Comparison of ENCODE assay signal across 23 cellular contexts in genomic region chr2:189599245-189599644, GRCh38. TPM values are rescaled to one million over a fixed set of nuclear protein-coding genes. Genes with fewer than 3 reads are reported as not detected.
"Had no signal": no experiment of that assay in that cellular context is flagged by ENCODE, and none has a peak within 500 bp of the region (broad histone marks: within the 10 kb centered on the region; RNA-seq: fewer than 3 reads in every experiment).

No MANE protein-coding gene starts in this region.

- H3K4me3 Mint-ChIP-seq: endodermal cell; naive thymus-derived CD8-positive, alpha-beta T cell; stimulated activated naive B cell treated with anti-CD40 and anti-IgM and Interleukin-4, amounts not matched to agents 10 μg/mL and 1 μg/mL and 100 μg/mL, for 72 hours had no signal

- H3K27ac ChIP-seq: cardiac muscle cell, epithelial cell of prostate, gastrocnemius medialis, left lung, ovary, sigmoid colon, thoracic aorta, WERI-Rb-1 had no signal

- H3K4me3 ChIP-seq: cardiac muscle cell, gastrocnemius medialis, left lung, mucosa of descending colon, ovary, sigmoid colon, thoracic aorta had no signal

- H3K9me3 Mint-ChIP-seq: naive thymus-derived CD8-positive, alpha-beta T cell; stimulated activated naive B cell treated with anti-CD40 and anti-IgM and Interleukin-4, amounts not matched to agents 10 μg/mL and 1 μg/mL and 100 μg/mL, for 72 hours had no signal

- DNase-seq: activated CD4-positive, alpha-beta T cell treated with anti-CD3 and anti-CD28 coated beads for 1 hour; activated CD8-positive, alpha-beta memory T cell treated with anti-CD3 and anti-CD28 coated beads for 24 hours; activated CD8-positive, alpha-beta memory T cell treated with anti-CD3 and anti-CD28 coated beads, Interleukin-2, amount 50 U/mL, for 48 hours; activated effector memory CD4-positive, alpha-beta T cell treated with Interleukin-2 at 50 U/mL for 16 hours; activated naive CD4-positive, alpha-beta T cell treated with anti-CD3 and anti-CD28 coated beads, Interleukin-2, amount 50 U/mL, for 16 hours; activated T-cell treated with anti-CD3 and anti-CD28 coated beads, Interleukin-2, amount 50 U/mL, for 48 hours; endodermal cell; gastrocnemius medialis; head of caudate nucleus; kidney; left lung; mammary epithelial cell; mucosa of descending colon; naive thymus-derived CD8-positive, alpha-beta T cell; ovary; sigmoid colon; stimulated activated naive B cell treated with anti-CD40 and anti-IgM and Interleukin-4, amounts not matched to agents 10 μg/mL and 1 μg/mL and 100 μg/mL, for 72 hours; T-helper 2 cell; WERI-Rb-1 had no signal

- H3K4me1 ChIP-seq: gastrocnemius medialis, sigmoid colon had no signal

- H3K4me1 Mint-ChIP-seq: naive thymus-derived CD8-positive, alpha-beta T cell; stimulated activated naive B cell treated with anti-CD40 and anti-IgM and Interleukin-4, amounts not matched to agents 10 μg/mL and 1 μg/mL and 100 μg/mL, for 72 hours had no signal

- H3K36me3 Mint-ChIP-seq: stimulated activated naive B cell treated with anti-CD40 and anti-IgM and Interleukin-4, amounts not matched to agents 10 μg/mL and 1 μg/mL and 100 μg/mL, for 72 hours had no signal

- H3K9me3 ChIP-seq: gastrocnemius medialis, left lung, mucosa of descending colon, ovary, sigmoid colon, thoracic aorta had no signal

- H3K27me3 ChIP-seq: gastrocnemius medialis, left lung, ovary, sigmoid colon had no signal

- H3K36me3 ChIP-seq: cardiac muscle cell, gastrocnemius medialis, left lung, ovary, sigmoid colon, thoracic aorta, WERI-Rb-1 had no signal

- ATAC-seq: gastrocnemius medialis; left lung; mucosa of descending colon; naive thymus-derived CD8-positive, alpha-beta T cell; stimulated activated naive B cell treated with anti-CD40 and anti-IgM and Interleukin-4, amounts not matched to agents 10 μg/mL and 1 μg/mL and 100 μg/mL, for 72 hours had no signal

- FAIRE-seq: kidney, urothelium cell line had no signal

- H3K27ac Mint-ChIP-seq: endodermal cell; naive thymus-derived CD8-positive, alpha-beta T cell; stimulated activated naive B cell treated with anti-CD40 and anti-IgM and Interleukin-4, amounts not matched to agents 10 μg/mL and 1 μg/mL and 100 μg/mL, for 72 hours had no signal

RNA-seq across cellular contexts. Expression of gene SLC40A1, which starts 18.7 kb away (rescaled TPM):
- polyA plus RNA-seq: mammary epithelial cell had no signal
